Comparison of ENCODE assay signal across 8 cellular contexts in the genomic region with DNA sequence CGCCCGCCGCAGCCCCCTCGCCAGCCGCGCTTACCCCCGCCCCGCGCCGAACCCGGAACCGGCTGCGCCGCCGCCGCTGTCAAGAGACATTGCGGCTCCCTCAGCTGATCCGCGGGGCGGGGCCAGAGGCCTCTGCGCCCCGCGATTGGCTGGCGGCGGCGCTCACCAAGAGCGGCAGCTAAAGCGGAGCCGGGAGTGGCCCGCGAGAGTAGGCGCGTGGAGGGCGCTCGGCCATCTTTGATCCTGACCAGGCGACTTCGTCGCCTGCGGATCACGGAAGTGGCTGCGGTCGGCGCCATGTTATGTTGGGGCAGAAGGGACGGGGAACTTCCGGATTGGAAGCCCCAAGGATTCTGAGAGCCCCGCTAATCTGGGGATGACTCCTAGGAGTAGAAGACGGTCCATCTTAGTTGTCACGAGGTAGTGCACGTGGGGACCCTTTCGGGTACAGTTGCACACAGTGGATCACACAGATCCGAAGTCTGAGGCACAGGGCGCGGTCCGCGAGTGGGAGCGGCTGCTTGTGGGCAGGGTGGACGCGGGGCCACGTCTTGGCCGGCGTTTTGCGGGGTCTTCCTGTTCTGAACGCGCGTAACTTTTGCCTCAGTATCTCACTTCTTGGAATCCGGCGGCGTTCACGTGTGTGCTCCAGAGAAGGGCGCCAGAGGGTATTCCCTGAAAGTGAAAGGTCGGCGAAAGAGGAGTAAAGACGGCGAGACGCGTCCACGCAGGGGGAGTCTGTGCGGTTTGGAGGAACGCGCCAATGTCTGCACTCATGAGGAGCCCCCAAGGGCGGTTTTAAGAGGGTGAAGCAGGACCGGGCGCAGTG. TPM values are rescaled to one million over a fixed set of nuclear protein-coding genes. Genes with fewer than 3 reads are reported as not detected.
DNase-seq lines count a peak whose midpoint lies in the region; ATAC-seq and TF ChIP-seq lines count a peak whose summit lies in the region.

A gene with protein sequence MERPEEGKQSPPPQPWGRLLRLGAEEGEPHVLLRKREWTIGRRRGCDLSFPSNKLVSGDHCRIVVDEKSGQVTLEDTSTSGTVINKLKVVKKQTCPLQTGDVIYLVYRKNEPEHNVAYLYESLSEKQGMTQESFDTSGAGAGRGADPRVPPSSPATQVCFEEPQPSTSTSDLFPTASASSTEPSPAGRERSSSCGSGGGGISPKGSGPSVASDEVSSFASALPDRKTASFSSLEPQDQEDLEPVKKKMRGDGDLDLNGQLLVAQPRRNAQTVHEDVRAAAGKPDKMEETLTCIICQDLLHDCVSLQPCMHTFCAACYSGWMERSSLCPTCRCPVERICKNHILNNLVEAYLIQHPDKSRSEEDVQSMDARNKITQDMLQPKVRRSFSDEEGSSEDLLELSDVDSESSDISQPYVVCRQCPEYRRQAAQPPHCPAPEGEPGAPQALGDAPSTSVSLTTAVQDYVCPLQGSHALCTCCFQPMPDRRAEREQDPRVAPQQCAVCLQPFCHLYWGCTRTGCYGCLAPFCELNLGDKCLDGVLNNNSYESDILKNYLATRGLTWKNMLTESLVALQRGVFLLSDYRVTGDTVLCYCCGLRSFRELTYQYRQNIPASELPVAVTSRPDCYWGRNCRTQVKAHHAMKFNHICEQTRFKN (minus strand): TSS at position 93 of the 829 bp plus-strand sequence. CDS start 277 bp downstream, outside the sequence.

- no peak for TF ChIP-seq CTCF in foreskin keratinocyte (conservative IDR thresholded peaks at IDR 0.05)
- no peak for TF ChIP-seq CTCF in neural crest cell (conservative IDR thresholded peaks at IDR 0.05)
- no peak for TF ChIP-seq CTCF in stomach (IDR thresholded peaks at IDR 0.05)

- ATAC-seq in GM21723 (IDR thresholded peaks at IDR 0.05; ENCODE audit: unreplicated experiment) = peak; percentile 98
- peak; percentile 97 for ATAC-seq in foreskin keratinocyte

- peaks cover 37% of the 10 kb centered on the region for H3K27me3 Mint-ChIP-seq in neural crest cell (ENCODE audit: low read depth)

- H3K27ac Mint-ChIP-seq in neural crest cell (ENCODE audit: unreplicated experiment) = peak within 1 kb of the TSS; percentile 99

- peak within 1 kb of the TSS; percentile 85 to 98 (median 94) for H3K4me3 ChIP-seq in stomach

- peaks cover 41% of the 10 kb centered on the region for H3K36me3 Mint-ChIP-seq in neural crest cell (ENCODE audit: low read depth)

- WGBS in stomach, 5 donors = 1 to 2% (median 1%) methylated on average over 56 to 83 of the region's 83 CpGs

- H3K9me3 Mint-ChIP-seq in neural crest cell = peaks cover 9% of the 10 kb centered on the region

- peaks cover 17% of the 10 kb centered on the region for H3K4me1 Mint-ChIP-seq in neural crest cell

- intact Hi-C loops in stomach (cut with DNase I; ENCODE audit: low total_unique reads) = loop anchor here (10.0 kb wide), 1 partner anchor 63 kb away; the partner anchor contains the start of gene GOLGA3

- H3K9me3 ChIP-seq in stomach = no peaks in the 10 kb centered on the region

- H3K36me3 ChIP-seq in stomach = peaks cover 0 to 22% (median 22%) of the 10 kb centered on the region in 4 donors

- H3K27me3 ChIP-seq in foreskin keratinocyte (no peaks in the 10 kb centered on the region), stomach (no peaks in the 10 kb centered on the region)

- TF ChIP-seq POLR2A in stomach (IDR thresholded peaks at IDR 0.05) = no peak

- peak within 1 kb of the TSS; percentile 70 for H3K27ac ChIP-seq in foreskin keratinocyte
- peak within 1 kb of the TSS; percentile 93 to 98 (median 97) for H3K27ac ChIP-seq in stomach

- TF ChIP-seq EP300 in stomach (IDR thresholded peaks at IDR 0.05) = no peak

- H3K4me1 ChIP-seq in foreskin keratinocyte (peaks cover 5% of the 10 kb centered on the region), stomach (peaks cover 0 to 25% (median 14%) of the 10 kb centered on the region in 4 donors)

- H3K4me3 Mint-ChIP-seq in neural crest cell = peak within 1 kb of the TSS; percentile 98

- DNase-seq in DMS153 treated with DMSO at 0.1 percent for 48 hours (lab: John Stamatoyannopoulos, UW; ENCODE audit: unreplicated experiment) = peak; percentile 84
- DNase-seq in LHCN-M2 (ENCODE audit: low read depth) = peak; percentile 95
- peak; percentile 91 for DNase-seq in SIG-M5 treated with dmso at 0.1 percent for 504 hours (lab: John Stamatoyannopoulos, UW; ENCODE audit: unreplicated experiment)
- peak; percentile 96 for DNase-seq in activated naive CD4-positive, alpha-beta T cell treated with Interleukin-2 at 50 U/mL for 16 hours
- DNase-seq in foreskin keratinocyte = peak; percentile 90 to 93
- peak; percentile 85 for DNase-seq in neural crest cell (ENCODE audit: low read depth, low spot score)
- peak; percentile 97 for DNase-seq in stomach

RNA-seq across cellular contexts. Expression of the gene that starts here (rescaled TPM):
- total RNA-seq in LHCN-M2 (2014; rRNA removed) = 23.8 and 24.8 TPM in 2 replicates
- polyA plus RNA-seq in LHCN-M2 (2012) = 16.2 TPM
- 21.6 and 27.0 TPM in 2 replicates for total RNA-seq in foreskin keratinocyte
- polyA plus RNA-seq in foreskin keratinocyte = 13.6 and 13.8 TPM in 2 replicates
- total RNA-seq in neural crest cell = 39.0 and 39.9 TPM in 2 replicates
- total RNA-seq in stomach = 100 to 1,000 TPM in 1 of 5 donors, 10 to 100 TPM in 4; 48.7 to 107 (median 73.3) TPM
- polyA plus RNA-seq in stomach = 10 to 100 TPM; 14.7 to 20.8 (median 15.4) TPM

Comparison
In these comparisons a context has a peak if more than half of its experiments do, and no peak if none do; other contexts are left out.
1. Peak in every context shown above with its lines: DNase-seq, ATAC-seq, H3K4me3 ChIP-seq and H3K27ac ChIP-seq.